Comparison of ENCODE assay signal across 34 cellular contexts in genomic region chr2:185050804-185051203, GRCh38.
"Had no signal": no experiment of that assay in that cellular context is flagged by ENCODE, and none has a peak within 500 bp of the region (broad histone marks: within the 10 kb centered on the region; RNA-seq: fewer than 3 reads in every experiment).

No MANE protein-coding gene starts in this region.

- H3K36me3 ChIP-seq: adrenal gland, cardiac muscle cell had no signal

- ATAC-seq: activated CD8-positive, alpha-beta T cell treated with anti-CD3 and anti-CD28 coated beads for 36 hours; activated naive CD4-positive, alpha-beta T cell treated with anti-CD3 and anti-CD28 coated beads, Interleukin-2, amount 50 U/mL, for 72 hours; activated T-cell treated with anti-CD3 and anti-CD28 coated beads, Interleukin-2, amount 50 U/mL, for 4 hours; activated T-cell treated with anti-CD3 and anti-CD28 coated beads, Interleukin-2, amount 50 U/mL, for 72 hours; activated T-helper 17 cell treated with anti-CD3 and anti-CD28 coated beads, Interleukin-2, amount 50 U/mL, for 72 hours had no signal

- DNase-seq: activated B cell treated with CpG ODN at 0.5 μM for 24 hours; activated CD4-positive, alpha-beta memory T cell treated with anti-CD3 and anti-CD28 coated beads for 36 hours; activated CD4-positive, alpha-beta T cell treated with anti-CD3 and anti-CD28 coated beads for 4 hours; activated CD4-positive, alpha-beta T cell treated with anti-CD3 and anti-CD28 coated beads, Interleukin-2, amount 10 ng/mL, durations not matched to agents 24 days and 14 days; activated CD4-positive, alpha-beta T cell treated with anti-CD3 and anti-CD28 coated beads, Interleukin-2, amount 50 U/mL, for 1 hour; activated CD4-positive, alpha-beta T cell treated with anti-CD3 and anti-CD28 coated beads, Interleukin-2, amount 50 U/mL, for 4 hours; activated CD4-positive, CD25-positive, alpha-beta regulatory T cell treated with anti-CD3 and anti-CD28 coated beads, Interleukin-2, amount 50 U/mL, for 72 hours; activated CD8-positive, alpha-beta memory T cell treated with anti-CD3 and anti-CD28 coated beads, Interleukin-2, amount 50 U/mL, for 4 hours; activated CD8-positive, alpha-beta T cell treated with anti-CD3 and anti-CD28 coated beads for 36 hours; activated effector memory CD4-positive, alpha-beta T cell treated with anti-CD3 and anti-CD28 coated beads, Interleukin-2, amount 50 U/mL, for 16 hours; activated gamma-delta T cell treated with Interleukin-2 at 50 U/mL for 16 hours; activated naive CD4-positive, alpha-beta T cell; activated naive CD4-positive, alpha-beta T cell treated with anti-CD3 and anti-CD28 coated beads for 36 hours; activated naive CD4-positive, alpha-beta T cell treated with anti-CD3 and anti-CD28 coated beads, Interleukin-2, amount 50 U/mL, for 16 hours; activated naive CD8-positive, alpha-beta T cell treated with anti-CD3 and anti-CD28 coated beads for 36 hours; activated T-cell treated with anti-CD3 and anti-CD28 coated beads for 4 hours; activated T-cell treated with anti-CD3 and anti-CD28 coated beads, Interleukin-2, amount 50 U/mL, for 1 hour; activated T-cell treated with anti-CD3 and anti-CD28 coated beads, Interleukin-2, amount 50 U/mL, for 4 hours; activated T-cell treated with anti-CD3 and anti-CD28 coated beads, Interleukin-2, amount 50 U/mL, for 72 hours; adrenal gland; amniotic stem cell; aorta; caudate nucleus; cerebellar nuclear complex; T-helper 1 cell; T-helper 2 cell; T-helper 9 cell had no signal

- FAIRE-seq: astrocyte, bronchial epithelial cell, TTC549 had no signal

- H3K27me3 ChIP-seq: adrenal gland, cardiac muscle cell had no signal

- H3K9me3 ChIP-seq: adrenal gland had no signal

- H3K4me3 ChIP-seq: adrenal gland, cardiac muscle cell had no signal

- H3K27ac ChIP-seq: adrenal gland, cardiac muscle cell, VCaP had no signal

- H3K4me1 ChIP-seq: adrenal gland had no signal
